Comparison of ENCODE assay signal across 27 cellular contexts in the genomic region with DNA sequence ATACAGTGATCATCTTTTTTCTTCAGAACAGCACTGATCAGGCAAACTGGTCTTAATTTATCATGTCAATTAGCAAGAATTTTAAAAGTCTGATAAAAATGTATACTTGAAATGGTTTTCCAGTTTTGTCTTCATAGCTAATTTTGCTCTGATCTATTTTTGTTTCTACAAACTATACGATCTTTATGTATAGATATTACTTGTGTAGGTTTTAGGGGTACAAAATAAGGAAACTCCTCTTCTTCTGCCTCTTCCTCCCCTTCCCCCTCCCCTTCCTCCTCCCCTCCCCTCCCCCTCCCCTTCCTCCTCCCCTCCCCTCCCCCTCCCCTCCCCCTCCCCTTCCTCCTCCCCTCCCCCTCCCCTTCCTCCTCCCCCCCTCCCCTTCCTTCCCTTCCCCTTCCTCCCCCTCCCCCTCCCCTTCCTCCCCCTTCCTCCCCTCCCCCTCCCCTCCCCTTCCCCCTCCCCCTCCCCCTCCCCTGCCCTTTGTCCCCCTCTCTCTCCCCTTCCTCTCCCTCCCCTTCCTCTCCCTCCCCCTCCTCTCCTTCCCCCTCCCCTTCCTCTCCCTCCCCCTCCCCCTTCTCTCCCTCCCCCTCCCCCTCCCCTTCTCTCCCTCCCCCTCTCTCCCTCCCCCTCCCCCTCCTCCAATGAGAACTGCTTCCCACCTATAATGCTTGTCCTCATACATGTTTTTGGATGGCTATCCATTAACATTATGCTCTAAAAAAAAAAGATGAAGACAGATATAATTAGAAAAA.
"Had no signal": no experiment of that assay in that cellular context is flagged by ENCODE, and none has a peak within 500 bp of the region (broad histone marks: within the 10 kb centered on the region; RNA-seq: fewer than 3 reads in every experiment).

No MANE protein-coding gene starts in this region.

- H3K27me3 ChIP-seq: colonic mucosa, dorsolateral prefrontal cortex, esophagus muscularis mucosa, esophagus squamous epithelium, gastrocnemius medialis, gastroesophageal sphincter, heart left ventricle, heart right ventricle had no signal

- H3K36me3 ChIP-seq: colonic mucosa, esophagus muscularis mucosa, esophagus squamous epithelium, gastrocnemius medialis, gastroesophageal sphincter, heart left ventricle had no signal

- H3K4me3 ChIP-seq: colonic mucosa, coronary artery, dorsolateral prefrontal cortex, esophagus muscularis mucosa, esophagus squamous epithelium, gastrocnemius medialis, gastroesophageal sphincter, heart left ventricle, heart right ventricle had no signal

- ATAC-seq: effector memory CD8-positive, alpha-beta T cell; esophagus mucosa; gastrocnemius medialis; gastroesophageal sphincter; heart left ventricle; heart right ventricle had no signal

- H3K9me3 ChIP-seq: colonic mucosa, esophagus muscularis mucosa, esophagus squamous epithelium, gastrocnemius medialis, gastroesophageal sphincter, heart left ventricle, heart right ventricle had no signal

- H3K27ac ChIP-seq: colonic mucosa, coronary artery, dorsolateral prefrontal cortex, epithelial cell of prostate, esophagus muscularis mucosa, esophagus squamous epithelium, foreskin keratinocyte, gastrocnemius medialis, gastroesophageal sphincter, heart left ventricle, heart right ventricle had no signal

- FAIRE-seq: colon, endothelial cell of umbilical vein, frontal cortex had no signal

- DNase-seq: colonic mucosa; cortex of kidney; dermis blood vessel endothelial cell; dorsolateral prefrontal cortex; effector CD4-positive, alpha-beta T cell; effector CD8-positive, alpha-beta T cell; effector memory CD4-positive, alpha-beta T cell; effector memory CD8-positive, alpha-beta T cell; endodermal cell; erythroblast; esophagus squamous epithelium; foreskin fibroblast; foreskin keratinocyte; foreskin melanocyte; gastrocnemius medialis; glutamatergic neuron; head of caudate nucleus; heart left ventricle; heart right ventricle had no signal

- H3K4me1 ChIP-seq: colonic mucosa, esophagus muscularis mucosa, esophagus squamous epithelium, foreskin keratinocyte, gastrocnemius medialis, gastroesophageal sphincter, heart left ventricle, heart right ventricle had no signal
